Comparison of ENCODE assay signal across 13 cellular contexts in the genomic region with DNA sequence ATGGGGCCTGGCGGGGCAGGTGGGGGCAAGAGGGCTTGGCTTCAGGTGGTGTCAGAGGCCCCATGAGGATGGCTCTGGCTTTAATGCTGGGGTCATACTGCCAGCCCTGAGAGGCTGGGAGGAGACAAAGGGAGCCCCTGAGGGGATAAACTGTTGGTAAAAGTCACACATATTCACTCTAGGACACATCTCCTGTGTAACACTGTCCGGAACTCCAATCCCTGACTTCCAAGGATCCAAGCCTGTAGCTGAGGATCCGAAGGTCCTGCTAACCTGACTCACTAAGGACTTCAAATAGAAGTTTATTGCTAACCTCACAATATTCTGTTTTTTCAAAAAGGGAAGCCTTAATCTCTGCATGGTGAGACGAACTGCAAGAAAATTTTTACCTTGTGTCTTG. TPM values are rescaled to one million over a fixed set of nuclear protein-coding genes. Genes with fewer than 3 reads are reported as not detected.
DNase-seq lines count a peak whose midpoint lies in the region; TF ChIP-seq lines count a peak whose summit lies in the region.
"Had no signal": no experiment of that assay in that cellular context is flagged by ENCODE, and none has a peak within 500 bp of the region (broad histone marks: within the 10 kb centered on the region; RNA-seq: fewer than 3 reads in every experiment).

No MANE protein-coding gene starts in this region.

- peaks cover 0 to 18% of the 10 kb centered on the region in 2 experiments for H3K27me3 ChIP-seq in mesenchymal stem cell (ENCODE audit: control insufficient read depth in 1 of 2, insufficient read depth in 1 of 2, low read length in 2 of 2)

- TF ChIP-seq CTCF in AG10803 (conservative IDR thresholded peaks at IDR 0.05; ENCODE audit: low read length) (no peak), VCaP (conservative IDR thresholded peaks at IDR 0.05) (no peak)

- H4K91ac ChIP-seq in mesenchymal stem cell (ENCODE audit: low read length), result peak overlapping the region; percentile 1

- no peak overlapping the region for H2AK5ac ChIP-seq in mesenchymal stem cell (ENCODE audit: low read length, severe bottlenecking)

- H3K4me2 ChIP-seq in mesenchymal stem cell (ENCODE audit: low read length, poor library complexity, severe bottlenecking), result no peak overlapping the region

- H3K9me3 ChIP-seq in mesenchymal stem cell (ENCODE audit: control insufficient read depth, low read length), result peaks cover 11% of the 10 kb centered on the region

- peak overlapping the region; percentile 9 for H4K8ac ChIP-seq in mesenchymal stem cell (ENCODE audit: low read length)

- H3K14ac ChIP-seq in mesenchymal stem cell (ENCODE audit: low read length in 2 of 2), result no peak overlapping the region

- H3K4me1 ChIP-seq in mesenchymal stem cell (ENCODE audit: control insufficient read depth, insufficient read depth, low read depth, low read length), result peaks cover 18% of the 10 kb centered on the region

- DNase-seq in AG10803 (ENCODE audit: low read depth) (peak; percentile 10), ELF-1 (ENCODE audit: low read depth, low spot score) (peak; percentile 11), mesenchymal stem cell (no peak), SHP77 (lab: John Stamatoyannopoulos, UW) (no peak), NCI-H2081 treated with DMSO at 0.1 percent for 48 hours (lab: John Stamatoyannopoulos, UW) (no peak), SIG-M5 treated with dmso at 0.1 percent for 504 hours (lab: John Stamatoyannopoulos, UW; ENCODE audit: unreplicated experiment) (no peak)
- DNase-seq in stimulated activated CD4-positive, alpha-beta T cell treated with anti-CD3 and anti-CD28 coated beads, Interleukin-4, amount 100 ng/mL, for 4 hours, result no peak
- DNase-seq: C1 segment of cervical spinal cord; Kasumi-1; NCI-H2081; NK-92 treated with Interleukin-12 subunit alpha and Interleukin-12 subunit beta, amount 100 ng/mL, for 24 hours; stimulated activated naive CD8-positive, alpha-beta T cell treated with anti-CD3 and anti-CD28 coated beads, Interleukin-15, Interleukin-2, amounts not matched to agents 100 U/mL and 50 U/mL, for 24 hours had no signal

- peak overlapping the region; percentile 41 to 64 for H3K4ac ChIP-seq in mesenchymal stem cell (ENCODE audit: low read depth in 1 of 2, low read length in 2 of 2)

- H2BK12ac ChIP-seq in mesenchymal stem cell (ENCODE audit: low read length in 2 of 2), result peak overlapping the region in 1 of 2 experiments; percentile 92

- H3K23ac ChIP-seq in mesenchymal stem cell (ENCODE audit: low read length in 2 of 2), result no peak overlapping the region

- no peak overlapping the region for H2BK5ac ChIP-seq in mesenchymal stem cell (ENCODE audit: low read depth, low read length, poor library complexity, severe bottlenecking)

- H3K27ac ChIP-seq in VCaP (peak overlapping the region; percentile 61), mesenchymal stem cell (ENCODE audit: low read length, poor library complexity, severe bottlenecking) (peak overlapping the region; percentile 34)

- H3K4me3 ChIP-seq in AG10803 (ENCODE audit: low read length) (no peak overlapping the region), mesenchymal stem cell (ENCODE audit: insufficient read depth in 1 of 2, low read depth in 1 of 2, low read length in 2 of 2) (no peak overlapping the region)

- no peaks in the 10 kb centered on the region for H3K79me1 ChIP-seq in mesenchymal stem cell (replicated peaks; ENCODE audit: low read length, poor library complexity, severe bottlenecking)

- 68% methylated on average over 4 of the region's 4 CpGs for WGBS in mesenchymal stem cell

- H3K36me3 ChIP-seq in mesenchymal stem cell (ENCODE audit: control insufficient read depth in 1 of 2, insufficient read depth in 2 of 2, low read depth in 1 of 2, low read length in 2 of 2), result no peaks in the 10 kb centered on the region

- H2BK120ac ChIP-seq in mesenchymal stem cell (ENCODE audit: low read depth, low read length), result no peak overlapping the region

- peak overlapping the region; percentile 1 for H3K9ac ChIP-seq in mesenchymal stem cell (ENCODE audit: low read length)

- no peak overlapping the region for H2BK15ac ChIP-seq in mesenchymal stem cell (ENCODE audit: low read depth, poor library complexity, severe bottlenecking)

- H3K18ac ChIP-seq in mesenchymal stem cell (ENCODE audit: low read depth in 1 of 2, low read length in 2 of 2), result peak overlapping the region; percentile 6 to 34

- no peak overlapping the region for H2AFZ ChIP-seq in mesenchymal stem cell (ENCODE audit: low read depth, low read length)

RNA-seq across cellular contexts. Expression of a gene that starts 39.2 kb away (rescaled TPM):
- 0.73 TPM for polyA plus RNA-seq in mesenchymal stem cell (2013, experiment 1 of 2)
- polyA plus RNA-seq in mesenchymal stem cell (2013, experiment 2 of 2), result 0.55 TPM

Comparison
In these comparisons a context has a peak if more than half of its experiments do, and no peak if none do; other contexts are left out.
1. DNase-seq: peak in AG10803 (single experiment) and ELF-1 (single experiment); none in mesenchymal stem cell (single experiment), SHP77 (0 of 2), NCI-H2081 treated with DMSO at 0.1 percent for 48 hours (single experiment), SIG-M5 treated with dmso at 0.1 percent for 504 hours (single experiment) and stimulated activated CD4-positive, alpha-beta T cell treated with anti-CD3 and anti-CD28 coated beads, Interleukin-4, amount 100 ng/mL, for 4 hours (0 of 2).